10 cellular contexts compared by ENCODE assay signal in genomic region chr3:58041182-58041825, GRCh38. TPM values are rescaled to one million over a fixed set of nuclear protein-coding genes. Genes with fewer than 3 reads are reported as not detected.
A peak's percentile ranks its signal among the peaks of the same experiment; 100 is the strongest.
DNase-seq lines count a peak whose midpoint lies in the region; ATAC-seq and TF ChIP-seq lines count a peak whose summit lies in the region.
"Had no signal": no experiment of that assay in that cellular context is flagged by ENCODE, and none has a peak within 500 bp of the region (broad histone marks: within the 10 kb centered on the region; RNA-seq: fewer than 3 reads in every experiment).

No MANE protein-coding gene starts in this region.

- H3K4me3 Mint-ChIP-seq in chondrocyte (ENCODE audit: unreplicated experiment) (no peak overlapping the region), nephron (no peak overlapping the region)

- H3K9me3 Mint-ChIP-seq in chondrocyte (ENCODE audit: low read depth) (no peaks in the 10 kb centered on the region), nephron (no peaks in the 10 kb centered on the region)

- no peaks in the 10 kb centered on the region for H3K9me3 ChIP-seq in HUES64 (ENCODE audit: insufficient read depth, low read depth, low read length)

- H3K36me3 Mint-ChIP-seq in chondrocyte (ENCODE audit: low read depth): no peaks in the 10 kb centered on the region
- H3K36me3 Mint-ChIP-seq in nephron (ENCODE audit: low read depth): peaks cover 3% of the 10 kb centered on the region

- H3K4me1 ChIP-seq in HUES64 (ENCODE audit: insufficient read depth, low read length): peaks cover 60% of the 10 kb centered on the region

- peak overlapping the region; percentile 89 for H3K27ac ChIP-seq in HUES64 (ENCODE audit: low read depth, low read length)

- H3K27ac Mint-ChIP-seq in chondrocyte (ENCODE audit: unreplicated experiment): peak overlapping the region; percentile 84
- H3K27ac Mint-ChIP-seq in nephron: peak overlapping the region; percentile 76 to 86 (median 77)

- no peak overlapping the region for H3K4me3 ChIP-seq in HUES64 (ENCODE audit: low read length)
- no peak overlapping the region for H3K4me3 ChIP-seq in H7 (ENCODE audit: insufficient read depth, low read depth, low read length)

- no peak for TF ChIP-seq CTCF in chondrocyte (IDR thresholded peaks at IDR 0.05)
- no peak for TF ChIP-seq CTCF in nephron (IDR thresholded peaks at IDR 0.05; ENCODE audit: unreplicated experiment in 3 of 3)

- 53% methylated on average over 5 of the region's 5 CpGs for WGBS in HUES64

- H3K4me1 Mint-ChIP-seq in chondrocyte (ENCODE audit: low read depth) (peaks cover 58% of the 10 kb centered on the region), nephron (peaks cover 57% of the 10 kb centered on the region)

- H3K36me3 ChIP-seq in HUES64 (ENCODE audit: insufficient read depth, low read length): no peaks in the 10 kb centered on the region
- H3K36me3 ChIP-seq in H7 (replicated peaks; ENCODE audit: control insufficient read depth, insufficient read depth, low read length): no peaks in the 10 kb centered on the region

- H3K27me3 Mint-ChIP-seq in chondrocyte (ENCODE audit: low read depth) (no peaks in the 10 kb centered on the region), nephron (ENCODE audit: low read depth) (peaks cover 6% of the 10 kb centered on the region)

- H3K9ac ChIP-seq in HUES64 (ENCODE audit: low read depth, low read length): peak overlapping the region; percentile 1; the same call in 1 of the 2 replicates

- ATAC-seq in GM19467 (IDR thresholded peaks at IDR 0.05; ENCODE audit: unreplicated experiment): no peak

- no peaks in the 10 kb centered on the region for H3K27me3 ChIP-seq in HUES64 (ENCODE audit: insufficient read depth, low read length)
- no peaks in the 10 kb centered on the region for H3K27me3 ChIP-seq in H7 (ENCODE audit: control insufficient read depth, insufficient read depth, low read length)

- DNase-seq in ELR (ENCODE audit: low read depth) (peak; percentile 50), chondrocyte (ENCODE audit: low spot score) (no peak), SKM-1 treated with dmso at 0.1 percent for 144 hours (lab: John Stamatoyannopoulos, UW; ENCODE audit: unreplicated experiment) (no peak), H7 (no peak), germinal center (ENCODE audit: low spot score) (no peak)
- DNase-seq: effector CD4-positive, alpha-beta T cell; nucleus accumbens had no signal

RNA-seq across cellular contexts. Expression of gene FLNB, which starts 33.1 kb away (rescaled TPM):
- polyA plus RNA-seq in HUES64 (2013, experiment 1 of 2): 33.5 TPM
- 39.4 TPM for polyA plus RNA-seq in HUES64 (2013, experiment 2 of 2)
- total RNA-seq in chondrocyte: 56.5 to 75.3 TPM (median 70.2 TPM) in 3 replicates
- total RNA-seq in H7 (2014; rRNA removed; shearing (Covaris generic)): 75.4 and 116 TPM in 2 replicates
